In the genomic region with DNA sequence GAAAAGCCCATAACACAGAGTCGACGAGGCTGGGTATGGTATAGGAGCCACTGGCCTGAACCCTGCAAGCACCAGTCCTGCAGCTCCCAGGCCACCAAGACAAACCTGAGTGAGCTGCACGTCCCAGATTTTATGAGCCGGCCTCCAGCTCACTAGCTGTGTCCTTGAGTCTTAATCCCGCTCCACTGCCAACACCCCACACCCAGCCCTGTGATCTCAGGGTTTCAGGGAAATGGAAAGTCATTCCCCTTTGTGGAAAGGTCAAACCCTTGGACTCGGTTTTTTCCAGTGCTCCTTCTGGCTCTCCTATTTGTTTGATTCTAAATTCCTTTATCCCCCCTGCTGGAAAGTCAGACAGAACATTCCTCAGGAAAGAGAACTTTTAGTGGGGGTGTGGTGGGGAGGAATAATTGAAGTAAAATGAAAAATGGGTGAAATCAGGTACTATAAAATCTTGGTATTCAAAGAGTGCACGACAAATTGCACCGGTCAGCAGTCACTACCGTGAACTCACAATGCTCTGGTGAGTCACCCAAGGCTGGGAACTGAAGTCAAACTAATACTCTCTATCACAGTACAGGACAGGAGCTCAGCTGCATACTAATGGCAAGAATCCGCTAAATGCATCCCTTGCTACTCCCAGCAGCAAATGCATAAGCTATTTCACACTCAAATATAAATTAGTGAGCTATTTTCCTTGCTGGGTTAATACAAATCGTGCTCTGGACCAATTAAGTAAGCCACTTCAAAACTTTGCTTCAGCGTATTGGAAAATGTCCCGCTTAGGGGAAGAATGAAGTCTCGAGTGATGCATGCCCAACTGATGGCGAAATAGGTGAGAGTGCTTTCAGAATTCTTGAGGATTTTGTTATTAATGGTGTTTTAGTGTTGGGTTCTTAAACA, we compare ENCODE assay signal across 8 cellular contexts. TPM values are rescaled to one million over a fixed set of nuclear protein-coding genes. Genes with fewer than 3 reads are reported as not detected.
DNase-seq lines count a peak whose midpoint lies in the region; ATAC-seq and TF ChIP-seq lines count a peak whose summit lies in the region.

No MANE protein-coding gene starts in this region.

- H3K36me3 Mint-ChIP-seq in endothelial cell (ENCODE audit: low read depth, unreplicated experiment) (no peaks in the 10 kb centered on the region), T-helper 17 cell (ENCODE audit: low read depth) (no peaks in the 10 kb centered on the region)

- H3K27me3 ChIP-seq in GM23248 (replicated peaks; ENCODE audit: insufficient read depth) (no peaks in the 10 kb centered on the region), heart left ventricle (no peaks in the 10 kb centered on the region), gastrocnemius medialis (no peaks in the 10 kb centered on the region), MM.1S (replicated peaks; ENCODE audit: insufficient read depth, low read length) (no peaks in the 10 kb centered on the region)

- H3K4me3 Mint-ChIP-seq in endothelial cell (ENCODE audit: unreplicated experiment) (no peak overlapping the region), T-helper 17 cell (no peak overlapping the region)

- H3K27ac ChIP-seq in GM23248 (peak overlapping the region; percentile 53), heart left ventricle (peak overlapping the region; percentile 15 to 87 (median 79)), gastrocnemius medialis (peak overlapping the region; percentile 55 to 68 (median 61)), MM.1S (ENCODE audit: low read length) (no peak overlapping the region)

- H3K79me2 ChIP-seq in GM23248 (ENCODE audit: insufficient read depth) (peaks cover 28% of the 10 kb centered on the region; the same call in 1 of the 2 replicates), MM.1S (ENCODE audit: low read length) (no peaks in the 10 kb centered on the region)

- in situ Hi-C loops in GM23248 (cut with MboI), result loop anchor here (10.0 kb wide), 1 partner anchor 97 kb away; no protein-coding TSS in a partner anchor
- in situ Hi-C loops in gastrocnemius medialis (cut with MboI; ENCODE audit: low sequenced_read_pairs in 4 of 4), result loop anchor here in 2 of 4 donors (10.0 kb wide), 1 partner anchor 97 kb away; no protein-coding TSS in a partner anchor

- 22 to 28% methylated on average over 15 of the region's 15 CpGs for WGBS in GM23248 (ENCODE audit: low coverage in 1 of 2, low lambda C conversion rate in 2 of 2, missing lambda C conversion rate in 2 of 2), 2 experiments
- 42 to 48% (median 45%) methylated on average over 15 of the region's 15 CpGs for WGBS in heart left ventricle, 4 donors

- ATAC-seq in SK-N-SH treated with all-trans-retinoic acid at 6 μM for 48 hours (peak; percentile 92), heart left ventricle (peak; percentile 70 to 88 (median 85)), gastrocnemius medialis (peak; percentile 84 to 93), GM21367 (IDR thresholded peaks at IDR 0.05; ENCODE audit: unreplicated experiment) (no peak), T-helper 17 cell (no peak)

- H3K4me1 ChIP-seq in GM23248 (ENCODE audit: insufficient read depth), result peaks cover 36% of the 10 kb centered on the region
- H3K4me1 ChIP-seq in heart left ventricle, result peaks cover 8 to 50% (median 42%) of the 10 kb centered on the region in 12 donors
- H3K4me1 ChIP-seq in gastrocnemius medialis, result peaks cover 26 to 34% of the 10 kb centered on the region in 2 donors
- H3K4me1 ChIP-seq in MM.1S (ENCODE audit: low read length), result no peaks in the 10 kb centered on the region

- H3K9ac ChIP-seq in GM23248 (peak overlapping the region; percentile 19; the same call in 1 of the 2 replicates), MM.1S (ENCODE audit: low read length) (no peak overlapping the region)

- H3K27ac Mint-ChIP-seq in endothelial cell (ENCODE audit: unreplicated experiment) (no peak overlapping the region), T-helper 17 cell (no peak overlapping the region)

- H3K9me3 Mint-ChIP-seq in endothelial cell (ENCODE audit: unreplicated experiment), result no peaks in the 10 kb centered on the region

- intact Hi-C loops in heart left ventricle (cut with DNase I), result loop anchor here in 7 of 10 donors (5.0 to 10.0 kb wide), 2 partner anchors 35 to 47 kb away; no protein-coding TSS in a partner anchor
- intact Hi-C loops in gastrocnemius medialis (cut with DNase I; ENCODE audit: low total_unique reads), result no loop called here

- H3K36me3 ChIP-seq in GM23248 (ENCODE audit: low read depth) (no peaks in the 10 kb centered on the region), heart left ventricle (peaks cover 0 to 3% (median 0%) of the 10 kb centered on the region in 9 donors), gastrocnemius medialis (no peaks in the 10 kb centered on the region), MM.1S (replicated peaks; ENCODE audit: insufficient read depth, low read length) (no peaks in the 10 kb centered on the region)

- no peaks in the 10 kb centered on the region for H3K9me3 ChIP-seq in GM23248 (ENCODE audit: low read depth)
- no peaks in the 10 kb centered on the region for H3K9me3 ChIP-seq in heart left ventricle
- no peaks in the 10 kb centered on the region for H3K9me3 ChIP-seq in gastrocnemius medialis
- H3K9me3 ChIP-seq in T-helper 17 cell (ENCODE audit: control insufficient read depth, low read length, poor library complexity, severe bottlenecking), result no peaks in the 10 kb centered on the region
- H3K9me3 ChIP-seq in MM.1S (replicated peaks; ENCODE audit: insufficient read depth, low read length), result no peaks in the 10 kb centered on the region

- H2AFZ ChIP-seq in GM23248, result 0 out of 2 replicates have a peak overlapping the region, but pooled peaks have one; percentile 15
- H2AFZ ChIP-seq in MM.1S (ENCODE audit: low read length), result no peak overlapping the region

- H3K4me2 ChIP-seq in GM23248 (ENCODE audit: unreplicated experiment) (peak overlapping the region; percentile 58), MM.1S (ENCODE audit: low read depth, low read length) (no peak overlapping the region)

- TF ChIP-seq POLR2A in heart left ventricle (IDR thresholded peaks at IDR 0.05), result no peak
- no peak for TF ChIP-seq POLR2A in gastrocnemius medialis (IDR thresholded peaks at IDR 0.05)

- no peak for TF ChIP-seq CTCF in heart left ventricle (IDR thresholded peaks at IDR 0.05)
- TF ChIP-seq CTCF in gastrocnemius medialis (IDR thresholded peaks at IDR 0.05 in 4 of 5, conservative IDR thresholded peaks at IDR 0.05 in 1 of 5), result no peak
- no peak for TF ChIP-seq CTCF in endothelial cell (IDR thresholded peaks at IDR 0.05; ENCODE audit: unreplicated experiment)
- no peak for TF ChIP-seq CTCF in MM.1S (IDR thresholded peaks at IDR 0.05; ENCODE audit: low read length)

- H3K4me1 Mint-ChIP-seq in endothelial cell (ENCODE audit: unreplicated experiment), result peaks cover 12% of the 10 kb centered on the region
- peaks cover 19% of the 10 kb centered on the region for H3K4me1 Mint-ChIP-seq in T-helper 17 cell

- H3K9me2 ChIP-seq in GM23248 (ENCODE audit: insufficient read depth) (no peaks in the 10 kb centered on the region), MM.1S (replicated peaks; ENCODE audit: insufficient read depth, low read length) (no peaks in the 10 kb centered on the region)

- 0 out of 2 replicates have a peak overlapping the region, but pooled peaks have one; percentile 32 for H3K4me3 ChIP-seq in GM23248
- H3K4me3 ChIP-seq in heart left ventricle, result no peak overlapping the region
- H3K4me3 ChIP-seq in gastrocnemius medialis, result no peak overlapping the region
- H3K4me3 ChIP-seq in MM.1S (ENCODE audit: low read length), result no peak overlapping the region

- H3F3A ChIP-seq in GM23248 (ENCODE audit: insufficient read depth) (peaks cover 19% of the 10 kb centered on the region), MM.1S (ENCODE audit: insufficient read depth, low read length) (no peaks in the 10 kb centered on the region)

- DNase-seq in GM23248 (peak; percentile 91), heart left ventricle (peak in 3 of 5 donors; percentile 58 to 87 (median 68)), gastrocnemius medialis (peak in 1 of 2 donors; percentile 38), endothelial cell (ENCODE audit: low spot score) (no peak), T-helper 17 cell (no peak), MM.1S (no peak)

- H3K27me3 Mint-ChIP-seq in endothelial cell (ENCODE audit: unreplicated experiment) (peaks cover 3% of the 10 kb centered on the region), T-helper 17 cell (no peaks in the 10 kb centered on the region)

- no peaks in the 10 kb centered on the region for H4K20me1 ChIP-seq in GM23248 (ENCODE audit: insufficient read depth)
- H4K20me1 ChIP-seq in MM.1S (ENCODE audit: insufficient read depth, low read length), result no peaks in the 10 kb centered on the region

TF ChIP-seq in SK-N-SH treated with all-trans-retinoic acid at 6 μM for 48 hours, 23 proteins besides CTCF, POLR2A, EP300 and RAD21:
- TF ChIP-seq, protein P1, sequence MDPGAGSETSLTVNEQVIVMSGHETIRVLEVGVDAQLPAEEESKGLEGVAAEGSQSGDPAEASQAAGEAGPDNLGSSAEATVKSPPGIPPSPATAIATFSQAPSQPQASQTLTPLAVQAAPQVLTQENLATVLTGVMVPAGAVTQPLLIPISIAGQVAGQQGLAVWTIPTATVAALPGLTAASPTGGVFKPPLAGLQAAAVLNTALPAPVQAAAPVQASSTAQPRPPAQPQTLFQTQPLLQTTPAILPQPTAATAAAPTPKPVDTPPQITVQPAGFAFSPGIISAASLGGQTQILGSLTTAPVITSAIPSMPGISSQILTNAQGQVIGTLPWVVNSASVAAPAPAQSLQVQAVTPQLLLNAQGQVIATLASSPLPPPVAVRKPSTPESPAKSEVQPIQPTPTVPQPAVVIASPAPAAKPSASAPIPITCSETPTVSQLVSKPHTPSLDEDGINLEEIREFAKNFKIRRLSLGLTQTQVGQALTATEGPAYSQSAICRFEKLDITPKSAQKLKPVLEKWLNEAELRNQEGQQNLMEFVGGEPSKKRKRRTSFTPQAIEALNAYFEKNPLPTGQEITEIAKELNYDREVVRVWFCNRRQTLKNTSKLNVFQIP (CRISPR knock-in tag; IDR thresholded peaks at IDR 0.05; ENCODE audit: borderline replicate concordance, low read depth), result no peak
- TF ChIP-seq ZFP3 (CRISPR knock-in tag; IDR thresholded peaks at IDR 0.05), result 0 out of 2 replicates have a peak, but pooled peaks have one; percentile 23

RNA-seq across cellular contexts. Expression of a gene that starts 9.0 kb away (rescaled TPM):
- 2.0 and 2.1 TPM in 2 replicates for total RNA-seq in GM23248 (2014; rRNA removed; shearing (Covaris generic))
- polyA plus RNA-seq in GM23248 (2016; fragmentation: Nextera tagmentation; extraction: Ambion mirVana), result 0.37 and 0.63 TPM in 2 replicates
- 10 to 100 TPM; 13.2 to 28.5 (median 20.7) TPM for total RNA-seq in heart left ventricle
- polyA plus RNA-seq in heart left ventricle, result 10 to 100 TPM; 12.0 to 13.0 TPM
- total RNA-seq in gastrocnemius medialis, result 1 to 10 TPM; 2.1 to 3.8 (median 3.3) TPM
- 14.3 TPM for total RNA-seq in endothelial cell (ENCODE audit: unreplicated experiment)
- total RNA-seq in T-helper 17 cell, result 10 to 100 TPM; 21.7 to 47.9 TPM

Comparison
In these comparisons a context has a peak if more than half of its experiments do, and no peak if none do; other contexts are left out.
1. DNase-seq: peak in GM23248 (single experiment) and heart left ventricle (3 of 5); none in endothelial cell (single experiment), T-helper 17 cell (0 of 3) and MM.1S (single experiment).
2. ATAC-seq: peak in SK-N-SH treated with all-trans-retinoic acid at 6 μM for 48 hours (single experiment), heart left ventricle (4 of 4) and gastrocnemius medialis (2 of 2); none in GM21367 (single experiment) and T-helper 17 cell (single experiment).